Comparison of ENCODE assay signal across 8 cellular contexts in the genomic region with DNA sequence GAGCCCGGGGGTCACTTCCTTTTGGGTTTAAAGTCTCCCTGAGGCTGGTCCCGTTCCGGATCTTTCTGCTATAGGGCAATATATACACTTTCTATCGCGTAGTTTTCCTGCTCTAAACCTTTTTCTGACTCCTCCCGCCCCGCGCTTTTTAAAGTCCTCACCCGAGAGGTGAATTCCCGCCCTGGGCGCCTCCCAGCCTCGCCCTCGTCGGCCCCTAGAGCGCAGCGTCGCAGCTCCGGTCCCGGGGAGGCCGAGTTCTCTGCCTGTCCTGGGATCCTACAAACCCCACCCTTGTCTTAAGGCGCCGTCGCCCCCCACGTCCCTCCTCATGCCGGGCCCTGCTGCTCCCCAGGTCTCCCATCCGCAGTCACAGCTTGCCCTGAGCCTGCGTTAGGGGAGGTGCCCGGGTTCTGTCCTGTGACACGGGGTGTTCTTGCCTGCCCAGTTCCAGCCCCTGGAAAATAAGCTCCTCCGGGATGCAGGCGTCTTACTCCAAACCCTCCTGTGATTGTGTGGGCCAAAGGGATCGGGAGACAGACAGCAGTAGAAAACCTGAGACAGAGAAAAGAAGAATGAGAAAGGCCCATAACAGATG. TPM values are rescaled to one million over a fixed set of nuclear protein-coding genes. Genes with fewer than 3 reads are reported as not detected.
DNase-seq lines count a peak whose midpoint lies in the region; ATAC-seq and TF ChIP-seq lines count a peak whose summit lies in the region.

No MANE protein-coding gene starts in this region.

- peak overlapping the region; percentile 95 for H3K27ac Mint-ChIP-seq in activated CD4-positive, alpha-beta T cell treated with anti-CD3 and anti-CD28 coated beads, Interleukin-2, amount 10 ng/mL, durations not matched to agents 24 days and 14 days

- ATAC-seq in GM19372 (IDR thresholded peaks at IDR 0.05; ENCODE audit: low read depth, unreplicated experiment): peak; percentile 35
- peak; percentile 34 for ATAC-seq in HG03521 (IDR thresholded peaks at IDR 0.05; ENCODE audit: unreplicated experiment)
- peak; percentile 47 for ATAC-seq in esophagus mucosa

- peak overlapping the region; percentile 81 for H3K27ac ChIP-seq in C4-2B

- peaks cover 35% of the 10 kb centered on the region for H3K36me3 Mint-ChIP-seq in activated CD4-positive, alpha-beta T cell treated with anti-CD3 and anti-CD28 coated beads, Interleukin-2, amount 10 ng/mL, durations not matched to agents 24 days and 14 days (ENCODE audit: low read depth)

- no peaks in the 10 kb centered on the region for H3K9me3 ChIP-seq in neuron (ENCODE audit: low read length)

- TF ChIP-seq CTCF in C4-2B (conservative IDR thresholded peaks at IDR 0.05): no peak

- peaks cover 15% of the 10 kb centered on the region for H3K4me1 Mint-ChIP-seq in activated CD4-positive, alpha-beta T cell treated with anti-CD3 and anti-CD28 coated beads, Interleukin-2, amount 10 ng/mL, durations not matched to agents 24 days and 14 days

- H3K4me3 ChIP-seq in neuron (ENCODE audit: low read length): peak overlapping the region; percentile 67

- intact Hi-C loops in activated CD4-positive, alpha-beta T cell treated with anti-CD3 and anti-CD28 coated beads, Interleukin-2, amount 10 ng/mL, durations not matched to agents 24 days and 14 days (cut with micrococcal nuclease): loop anchor here (1.0 kb wide), 4 partner anchors 29 to 263 kb away; a partner anchor contains a TSS

- peak overlapping the region; percentile 97 for H2AFZ ChIP-seq in neuron (ENCODE audit: low read depth, low read length)

- H3K36me3 ChIP-seq in neuron (ENCODE audit: insufficient read depth, low read length): no peaks in the 10 kb centered on the region

- no peaks in the 10 kb centered on the region for H3K27me3 ChIP-seq in neuron (ENCODE audit: insufficient read depth, low read length)

- no peaks in the 10 kb centered on the region for H3K27me3 Mint-ChIP-seq in activated CD4-positive, alpha-beta T cell treated with anti-CD3 and anti-CD28 coated beads, Interleukin-2, amount 10 ng/mL, durations not matched to agents 24 days and 14 days

- peaks cover 7% of the 10 kb centered on the region for H3K4me1 ChIP-seq in neuron (ENCODE audit: insufficient read depth, low read length)

- H3K4me3 Mint-ChIP-seq in activated CD4-positive, alpha-beta T cell treated with anti-CD3 and anti-CD28 coated beads, Interleukin-2, amount 10 ng/mL, durations not matched to agents 24 days and 14 days: peak overlapping the region; percentile 95

- H3K9me3 Mint-ChIP-seq in activated CD4-positive, alpha-beta T cell treated with anti-CD3 and anti-CD28 coated beads, Interleukin-2, amount 10 ng/mL, durations not matched to agents 24 days and 14 days: peaks cover 22% of the 10 kb centered on the region

- DNase-seq in activated CD4-positive, alpha-beta T cell treated with anti-CD3 and anti-CD28 coated beads, Interleukin-2, amount 10 ng/mL, durations not matched to agents 24 days and 14 days: no peak
- DNase-seq in DMS153 treated with DMSO at 0.1 percent for 48 hours (lab: John Stamatoyannopoulos, UW; ENCODE audit: unreplicated experiment) (no peak), COLO829 (ENCODE audit: low spot score) (no peak)

RNA-seq across cellular contexts. Expression of a gene that starts 0.5 kb away (rescaled TPM):
- 18.3 and 19.4 TPM in 2 replicates for total RNA-seq in activated CD4-positive, alpha-beta T cell treated with anti-CD3 and anti-CD28 coated beads, Interleukin-2, amount 10 ng/mL, durations not matched to agents 24 days and 14 days
- 6.6 TPM for total RNA-seq in esophagus mucosa

RNA-seq across cellular contexts. Expression of a gene that starts 29.0 kb away (rescaled TPM):
- 11.0 and 11.8 TPM in 2 replicates for total RNA-seq in activated CD4-positive, alpha-beta T cell treated with anti-CD3 and anti-CD28 coated beads, Interleukin-2, amount 10 ng/mL, durations not matched to agents 24 days and 14 days
- 5.3 TPM for total RNA-seq in esophagus mucosa

RNA-seq across cellular contexts. Expression of a gene that starts 32.4 kb away (rescaled TPM):
- 6.1 and 6.4 TPM in 2 replicates for total RNA-seq in activated CD4-positive, alpha-beta T cell treated with anti-CD3 and anti-CD28 coated beads, Interleukin-2, amount 10 ng/mL, durations not matched to agents 24 days and 14 days
- 3.5 TPM for total RNA-seq in esophagus mucosa
